Comparison of ENCODE assay signal across 19 cellular contexts in the genomic region with DNA sequence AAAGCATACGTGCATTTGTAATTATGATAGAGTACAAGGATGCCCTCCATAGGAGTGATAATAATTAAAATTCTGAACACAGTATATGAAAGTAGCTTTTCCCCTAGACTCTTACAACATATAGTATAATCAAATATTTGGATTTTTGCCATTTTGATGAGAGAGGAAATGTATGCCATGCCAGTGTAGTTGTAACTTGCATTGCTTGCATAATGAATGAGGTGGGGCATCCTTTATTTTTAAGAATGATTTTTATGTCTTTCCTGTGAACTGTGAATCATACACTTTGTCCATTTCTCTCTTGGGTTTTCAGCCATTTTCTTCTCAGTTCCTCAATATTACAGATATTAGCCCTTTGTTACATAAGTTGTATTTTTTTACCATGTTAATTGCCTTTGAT.
DNase-seq lines count a peak whose midpoint lies in the region; ATAC-seq and TF ChIP-seq lines count a peak whose summit lies in the region.
"Had no signal": no experiment of that assay in that cellular context is flagged by ENCODE, and none has a peak within 500 bp of the region (broad histone marks: within the 10 kb centered on the region; RNA-seq: fewer than 3 reads in every experiment).

No MANE protein-coding gene starts in this region.

- WGBS in mammary epithelial cell (ENCODE audit: low coverage, missing lambda C conversion rate), result 95% methylated on average over 1 of the region's 1 CpG

- H3K36me3 ChIP-seq in A673 (ENCODE audit: insufficient read depth, low read length, poor library complexity, severe bottlenecking), result no peaks in the 10 kb centered on the region
- no peaks in the 10 kb centered on the region for H3K36me3 ChIP-seq in mammary epithelial cell (ENCODE audit: insufficient read depth, low read length)
- H3K36me3 ChIP-seq in left lung, result no peaks in the 10 kb centered on the region
- H3K36me3 ChIP-seq: HAP-1 had no signal

- H3K9me3 ChIP-seq in A673 (ENCODE audit: low read depth, low read length, poor library complexity, severe bottlenecking) (no peaks in the 10 kb centered on the region), mammary epithelial cell (replicated peaks; ENCODE audit: insufficient read depth, low read length) (no peaks in the 10 kb centered on the region), left lung (no peaks in the 10 kb centered on the region)
- H3K9me3 ChIP-seq: A549, HAP-1 had no signal

- CTCF ChIA-PET in A673 (lab: Charles Lee), result no interaction called here
- CTCF ChIA-PET in RWPE1 (lab: Yijun Ruan, JAX), result no interaction called here
- CTCF ChIA-PET in mammary epithelial cell (lab: Charles Lee; ENCODE audit: low non-redundant PET), result no interaction called here

- peak; percentile 71 for DNase-seq in A673 (ENCODE audit: low spot score)
- peak; percentile 29 for DNase-seq in RWPE1 (ENCODE audit: low spot score)
- DNase-seq in mammary epithelial cell, result peak; percentile 23
- DNase-seq in foreskin keratinocyte, result peak; percentile 28 to 52
- no peak for DNase-seq in left lung
- DNase-seq: 8988T; C1 segment of cervical spinal cord; Calu3; CD4-positive, alpha-beta memory T cell; COR-L47; DMS53; DMS79 treated with DMSO at 0.1 percent for 48 hours; GF-D8; GOT3; HFFc6 had no signal

- peaks cover 6% of the 10 kb centered on the region for H3K4me1 ChIP-seq in A673 (ENCODE audit: insufficient read depth, low read length, poor library complexity, severe bottlenecking)
- peaks cover 4% of the 10 kb centered on the region for H3K4me1 ChIP-seq in mammary epithelial cell (ENCODE audit: insufficient read depth, low read length)
- peaks cover 13% of the 10 kb centered on the region for H3K4me1 ChIP-seq in foreskin keratinocyte
- H3K4me1 ChIP-seq in left lung, result no peaks in the 10 kb centered on the region
- H3K4me1 ChIP-seq: A549, HAP-1 had no signal

- no peak for ATAC-seq in foreskin keratinocyte
- ATAC-seq in left lung, result no peak
- no peak for ATAC-seq in GM18520 (IDR thresholded peaks at IDR 0.05; ENCODE audit: unreplicated experiment)
- ATAC-seq in HG02610 (IDR thresholded peaks at IDR 0.05; ENCODE audit: unreplicated experiment), result no peak
- ATAC-seq: A549 had no signal

- dilution Hi-C loops in mammary epithelial cell (cut with HindIII; ENCODE audit: low sequenced_read_pairs), result no loop called here

- H3K4me3 ChIP-seq in A673 (ENCODE audit: low read depth, low read length, poor library complexity, severe bottlenecking), result no peak overlapping the region
- no peak overlapping the region for H3K4me3 ChIP-seq in mammary epithelial cell (replicated peaks in 1 of 3; ENCODE audit: insufficient read depth in 1 of 3, low read depth in 2 of 3, low read length in 3 of 3)
- H3K4me3 ChIP-seq in left lung, result no peak overlapping the region
- H3K4me3 ChIP-seq: A549, HAP-1 had no signal

- no peak overlapping the region for H3K9ac ChIP-seq in mammary epithelial cell (ENCODE audit: insufficient read depth, low read length)

- intact Hi-C loops in A673 (cut with micrococcal nuclease; ENCODE audit: unreplicated experiment) (no loop called here), mammary epithelial cell (cut with micrococcal nuclease) (no loop called here), left lung (cut with DNase I) (no loop called here)

- no peak overlapping the region for H3K27ac ChIP-seq in A673 (ENCODE audit: low read depth, low read length, poor library complexity, severe bottlenecking)
- H3K27ac ChIP-seq in RWPE1, result no peak overlapping the region
- H3K27ac ChIP-seq in mammary epithelial cell (ENCODE audit: insufficient read depth, low read depth, low read length), result no peak overlapping the region
- H3K27ac ChIP-seq in foreskin keratinocyte, result no peak overlapping the region
- no peak overlapping the region for H3K27ac ChIP-seq in left lung
- H3K27ac ChIP-seq: A549 had no signal

- POLR2A ChIA-PET in A673 (lab: Charles Lee; ENCODE audit: low non-redundant PET) (no interaction called here), RWPE1 (lab: Yijun Ruan, JAX; ENCODE audit: low non-redundant PET) (no interaction called here)

- in situ Hi-C loops in mammary epithelial cell (cut with MboI; ENCODE audit: low sequenced_read_pairs in 2 of 2), result no loop called here

- TF ChIP-seq CTCF in A673 (conservative IDR thresholded peaks at IDR 0.05; ENCODE audit: low read depth, low read length) (no peak), RWPE1 (conservative IDR thresholded peaks at IDR 0.05; ENCODE audit: low read depth) (no peak), mammary epithelial cell (conservative IDR thresholded peaks at IDR 0.05 in 1 of 2, IDR thresholded peaks at IDR 0.05 in 1 of 2; ENCODE audit: extremely low read depth in 1 of 2, insufficient read depth in 1 of 2, low read depth in 1 of 2, low read length in 2 of 2) (no peak), foreskin keratinocyte (conservative IDR thresholded peaks at IDR 0.05) (no peak), left lung (IDR thresholded peaks at IDR 0.05) (no peak)

- no peak overlapping the region for H2AFZ ChIP-seq in mammary epithelial cell (ENCODE audit: low read depth, low read length)

- no peak overlapping the region for H3K4me2 ChIP-seq in mammary epithelial cell (ENCODE audit: insufficient read depth, low read depth, low read length)
- H3K4me2 ChIP-seq: A549 had no signal

- no peaks in the 10 kb centered on the region for H4K20me1 ChIP-seq in mammary epithelial cell (ENCODE audit: insufficient read depth, low read length)

- H3K79me2 ChIP-seq in mammary epithelial cell (ENCODE audit: insufficient read depth, low read length), result no peaks in the 10 kb centered on the region

- no peaks in the 10 kb centered on the region for H3K27me3 ChIP-seq in A673 (replicated peaks; ENCODE audit: insufficient read depth, low read depth, low read length, poor library complexity)
- no peaks in the 10 kb centered on the region for H3K27me3 ChIP-seq in mammary epithelial cell (ENCODE audit: insufficient read depth, low read length)
- H3K27me3 ChIP-seq in foreskin keratinocyte, result no peaks in the 10 kb centered on the region
- no peaks in the 10 kb centered on the region for H3K27me3 ChIP-seq in left lung

- BruUV-seq in A673 (replicated peaks; lab: Mats Ljungman, UMichigan), result no TSS peak
- BruUV-seq in mammary epithelial cell (replicated peaks; lab: Mats Ljungman, UMichigan), result no TSS peak

Comparison
In these comparisons a context has a peak if more than half of its experiments do, and no peak if none do; other contexts are left out.
1. DNase-seq: peak in A673 (single experiment), RWPE1 (single experiment), mammary epithelial cell (single experiment) and foreskin keratinocyte (2 of 2); none in left lung (0 of 2).